Comparison of ENCODE assay signal across 1 cellular context in the genomic region with DNA sequence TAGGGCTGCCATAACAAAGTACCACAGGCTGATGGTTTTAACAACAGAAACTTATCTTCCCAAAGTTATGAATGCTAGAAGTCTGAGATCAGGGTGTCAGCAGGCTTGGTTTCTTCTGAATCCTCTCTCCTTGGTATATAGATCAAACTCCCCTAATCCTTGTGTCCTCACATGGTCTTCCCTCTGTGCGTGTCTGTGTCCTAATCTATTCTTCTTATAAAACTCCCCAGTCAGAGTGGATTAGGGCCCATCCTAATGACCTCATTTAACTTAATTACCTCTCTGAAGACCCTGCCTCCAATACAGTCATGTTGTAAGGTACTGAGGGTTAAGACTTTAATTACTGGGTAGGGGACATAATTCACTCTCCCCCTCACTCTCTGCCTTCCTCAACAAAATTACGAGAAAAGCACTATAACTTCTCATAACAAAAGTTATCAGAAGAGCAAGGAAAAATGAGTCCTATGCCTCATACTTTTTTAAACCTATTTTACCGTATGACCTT.
TF ChIP-seq lines count a peak whose summit lies in the region.

No MANE protein-coding gene starts in this region.

TF ChIP-seq in GM23338, 12 proteins besides CTCF, POLR2A, EP300 and RAD21 (continued from another document):
- TF ChIP-seq, protein P1, sequence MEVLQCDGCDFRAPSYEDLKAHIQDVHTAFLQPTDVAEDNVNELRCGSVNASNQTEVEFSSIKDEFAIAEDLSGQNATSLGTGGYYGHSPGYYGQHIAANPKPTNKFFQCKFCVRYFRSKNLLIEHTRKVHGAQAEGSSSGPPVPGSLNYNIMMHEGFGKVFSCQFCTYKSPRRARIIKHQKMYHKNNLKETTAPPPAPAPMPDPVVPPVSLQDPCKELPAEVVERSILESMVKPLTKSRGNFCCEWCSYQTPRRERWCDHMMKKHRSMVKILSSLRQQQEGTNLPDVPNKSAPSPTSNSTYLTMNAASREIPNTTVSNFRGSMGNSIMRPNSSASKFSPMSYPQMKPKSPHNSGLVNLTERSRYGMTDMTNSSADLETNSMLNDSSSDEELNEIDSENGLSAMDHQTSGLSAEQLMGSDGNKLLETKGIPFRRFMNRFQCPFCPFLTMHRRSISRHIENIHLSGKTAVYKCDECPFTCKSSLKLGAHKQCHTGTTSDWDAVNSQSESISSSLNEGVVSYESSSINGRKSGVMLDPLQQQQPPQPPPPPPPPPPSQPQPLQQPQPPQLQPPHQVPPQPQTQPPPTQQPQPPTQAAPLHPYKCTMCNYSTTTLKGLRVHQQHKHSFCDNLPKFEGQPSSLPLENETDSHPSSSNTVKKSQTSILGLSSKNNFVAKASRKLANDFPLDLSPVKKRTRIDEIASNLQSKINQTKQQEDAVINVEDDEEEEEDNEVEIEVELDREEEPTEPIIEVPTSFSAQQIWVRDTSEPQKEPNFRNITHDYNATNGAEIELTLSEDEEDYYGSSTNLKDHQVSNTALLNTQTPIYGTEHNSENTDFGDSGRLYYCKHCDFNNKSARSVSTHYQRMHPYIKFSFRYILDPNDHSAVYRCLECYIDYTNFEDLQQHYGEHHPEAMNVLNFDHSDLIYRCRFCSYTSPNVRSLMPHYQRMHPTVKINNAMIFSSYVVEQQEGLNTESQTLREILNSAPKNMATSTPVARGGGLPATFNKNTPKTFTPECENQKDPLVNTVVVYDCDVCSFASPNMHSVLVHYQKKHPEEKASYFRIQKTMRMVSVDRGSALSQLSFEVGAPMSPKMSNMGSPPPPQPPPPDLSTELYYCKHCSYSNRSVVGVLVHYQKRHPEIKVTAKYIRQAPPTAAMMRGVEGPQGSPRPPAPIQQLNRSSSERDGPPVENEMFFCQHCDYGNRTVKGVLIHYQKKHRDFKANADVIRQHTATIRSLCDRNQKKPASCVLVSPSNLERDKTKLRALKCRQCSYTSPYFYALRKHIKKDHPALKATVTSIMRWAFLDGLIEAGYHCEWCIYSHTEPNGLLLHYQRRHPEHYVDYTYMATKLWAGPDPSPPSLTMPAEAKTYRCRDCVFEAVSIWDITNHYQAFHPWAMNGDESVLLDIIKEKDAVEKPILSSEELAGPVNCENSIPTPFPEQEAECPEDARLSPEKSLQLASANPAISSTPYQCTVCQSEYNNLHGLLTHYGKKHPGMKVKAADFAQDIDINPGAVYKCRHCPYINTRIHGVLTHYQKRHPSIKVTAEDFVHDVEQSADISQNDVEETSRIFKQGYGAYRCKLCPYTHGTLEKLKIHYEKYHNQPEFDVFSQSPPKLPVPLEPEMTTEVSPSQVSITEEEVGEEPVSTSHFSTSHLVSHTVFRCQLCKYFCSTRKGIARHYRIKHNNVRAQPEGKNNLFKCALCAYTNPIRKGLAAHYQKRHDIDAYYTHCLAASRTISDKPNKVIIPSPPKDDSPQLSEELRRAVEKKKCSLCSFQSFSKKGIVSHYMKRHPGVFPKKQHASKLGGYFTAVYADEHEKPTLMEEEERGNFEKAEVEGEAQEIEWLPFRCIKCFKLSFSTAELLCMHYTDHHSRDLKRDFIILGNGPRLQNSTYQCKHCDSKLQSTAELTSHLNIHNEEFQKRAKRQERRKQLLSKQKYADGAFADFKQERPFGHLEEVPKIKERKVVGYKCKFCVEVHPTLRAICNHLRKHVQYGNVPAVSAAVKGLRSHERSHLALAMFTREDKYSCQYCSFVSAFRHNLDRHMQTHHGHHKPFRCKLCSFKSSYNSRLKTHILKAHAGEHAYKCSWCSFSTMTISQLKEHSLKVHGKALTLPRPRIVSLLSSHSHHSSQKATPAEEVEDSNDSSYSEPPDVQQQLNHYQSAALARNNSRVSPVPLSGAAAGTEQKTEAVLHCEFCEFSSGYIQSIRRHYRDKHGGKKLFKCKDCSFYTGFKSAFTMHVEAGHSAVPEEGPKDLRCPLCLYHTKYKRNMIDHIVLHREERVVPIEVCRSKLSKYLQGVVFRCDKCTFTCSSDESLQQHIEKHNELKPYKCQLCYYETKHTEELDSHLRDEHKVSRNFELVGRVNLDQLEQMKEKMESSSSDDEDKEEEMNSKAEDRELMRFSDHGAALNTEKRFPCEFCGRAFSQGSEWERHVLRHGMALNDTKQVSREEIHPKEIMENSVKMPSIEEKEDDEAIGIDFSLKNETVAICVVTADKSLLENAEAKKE (CRISPR knock-in tag; IDR thresholded peaks at IDR 0.05) = no peak
- TF ChIP-seq EZH2phosphoT487 (IDR thresholded peaks at IDR 0.05; ENCODE audit: unreplicated experiment) = no peak
TF ChIP-seq in GM23338: peak in this region for 0.
